Comparison of ENCODE assay signal across 1 cellular context in genomic region chr7:43880596-43880995, GRCh38.
A peak's percentile ranks its signal among the peaks of the same experiment; 100 is the strongest.
TF ChIP-seq lines count a peak whose summit lies in the region.

No MANE protein-coding gene starts in this region.

TF ChIP-seq in endothelial cell of umbilical vein, 7 proteins besides CTCF, POLR2A, EP300 and RAD21:
- TF ChIP-seq EZH2 (IDR thresholded peaks at IDR 0.05; ENCODE audit: borderline replicate concordance, low read depth, low read length, severe bottlenecking) (no peak), GATA2 (IDR thresholded peaks at IDR 0.05; ENCODE audit: insufficient read depth, insufficient read length, low read depth, low read length) (peak; percentile 63), FOS (IDR thresholded peaks at IDR 0.05; ENCODE audit: borderline replicate concordance, insufficient read depth, low read length) (peak; percentile 20)
- TF ChIP-seq, protein P1, sequence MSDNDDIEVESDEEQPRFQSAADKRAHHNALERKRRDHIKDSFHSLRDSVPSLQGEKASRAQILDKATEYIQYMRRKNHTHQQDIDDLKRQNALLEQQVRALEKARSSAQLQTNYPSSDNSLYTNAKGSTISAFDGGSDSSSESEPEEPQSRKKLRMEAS (IDR thresholded peaks at IDR 0.05; ENCODE audit: insufficient read depth, insufficient read length) = no peak
